Comparison of ENCODE assay signal across 14 cellular contexts in genomic region chr12:110641512-110641911, GRCh38. TPM values are rescaled to one million over a fixed set of nuclear protein-coding genes. Genes with fewer than 3 reads are reported as not detected.
DNase-seq lines count a peak whose midpoint lies in the region; ATAC-seq and TF ChIP-seq lines count a peak whose summit lies in the region.
"Had no signal": no experiment of that assay in that cellular context is flagged by ENCODE, and none has a peak within 500 bp of the region (broad histone marks: within the 10 kb centered on the region; RNA-seq: fewer than 3 reads in every experiment).

No MANE protein-coding gene starts in this region.

- peaks cover 21% of the 10 kb centered on the region for H3K4me1 ChIP-seq in testis
- no peaks in the 10 kb centered on the region for H3K4me1 ChIP-seq in lower lobe of right lung

- no peaks in the 10 kb centered on the region for H3K27me3 Mint-ChIP-seq in mesothelial cell of epicardium (ENCODE audit: low read depth)
- H3K27me3 Mint-ChIP-seq: IgD-negative memory B cell had no signal

- H3K27me3 ChIP-seq in testis (no peaks in the 10 kb centered on the region), lower lobe of right lung (ENCODE audit: low read depth) (no peaks in the 10 kb centered on the region)

- intact Hi-C loops in testis (cut with DNase I; ENCODE audit: low total_unique reads) (no loop called here), lower lobe of right lung (cut with DNase I) (no loop called here)

- H3K27ac ChIP-seq in testis, result peak overlapping the region; percentile 21 to 31
- H3K27ac ChIP-seq in lower lobe of right lung, result no peak overlapping the region
- H3K27ac ChIP-seq: skin epidermis, VCaP had no signal

- H3K9me3 Mint-ChIP-seq in mesothelial cell of epicardium, result no peaks in the 10 kb centered on the region
- H3K9me3 Mint-ChIP-seq: IgD-negative memory B cell had no signal

- ATAC-seq in lower lobe of right lung, result no peak

- peaks cover 15% of the 10 kb centered on the region for H3K4me1 Mint-ChIP-seq in mesothelial cell of epicardium

- H3K36me3 ChIP-seq in testis (ENCODE audit: low read depth, missing control alignments), result no peaks in the 10 kb centered on the region
- H3K36me3 ChIP-seq in lower lobe of right lung, result peaks cover 26% of the 10 kb centered on the region

- H3K27ac Mint-ChIP-seq in mesothelial cell of epicardium, result peak overlapping the region; percentile 62

- H3K36me3 Mint-ChIP-seq in mesothelial cell of epicardium, result peaks cover 14% of the 10 kb centered on the region

- TF ChIP-seq CTCF in mesothelial cell of epicardium (IDR thresholded peaks at IDR 0.05; ENCODE audit: unreplicated experiment) (no peak), testis (IDR thresholded peaks at IDR 0.05) (no peak), lower lobe of right lung (IDR thresholded peaks at IDR 0.05) (no peak)

- 28 to 40% methylated on average over 7 of the region's 7 CpGs for WGBS in testis, 2 donors

- DNase-seq in NCI-H2171 treated with DMSO at 0.1 percent for 48 hours (lab: John Stamatoyannopoulos, UW), result peak; percentile 53
- no peak for DNase-seq in NCI-H2171 (lab: John Stamatoyannopoulos, UW)
- peak; percentile 17 for DNase-seq in brain pericyte (ENCODE audit: low read depth, low spot score)
- no peak for DNase-seq in mesothelial cell of epicardium (ENCODE audit: low spot score in 2 of 2, unreplicated experiment in 2 of 2)
- DNase-seq in testis, result peak; percentile 64
- DNase-seq in SW480 (ENCODE audit: low spot score), result no peak
- no peak for DNase-seq in AG08396 (ENCODE audit: low spot score)
- no peak for DNase-seq in lower lobe of right lung
- DNase-seq: 8988T, foreskin melanocyte had no signal

- no peak for TF ChIP-seq POLR2A in testis (IDR thresholded peaks at IDR 0.05)

- H3K4me3 Mint-ChIP-seq in mesothelial cell of epicardium, result no peak overlapping the region

- H3K9me3 ChIP-seq in testis (no peaks in the 10 kb centered on the region), lower lobe of right lung (no peaks in the 10 kb centered on the region)

- no peak overlapping the region for H3K4me3 ChIP-seq in testis
- no peak overlapping the region for H3K4me3 ChIP-seq in lower lobe of right lung
- H3K4me3 ChIP-seq: lung, skin epidermis had no signal

RNA-seq across cellular contexts. Expression of gene TCTN1, which starts 27.6 kb away (rescaled TPM):
- total RNA-seq in mesothelial cell of epicardium (57.7 to 64.5 TPM (median 63.4 TPM) in 3 replicates), testis (100 to 1,000 TPM in 1 of 2 donors, 10 to 100 TPM in 1; 75.3 to 109 TPM), lower lobe of right lung (40.1 TPM)
- 106 TPM for polyA plus RNA-seq in testis (ENCODE audit: insufficient read depth, low read depth, low replicate concordance)

RNA-seq across cellular contexts. Expression of gene HVCN1, which starts 47.4 kb away (rescaled TPM):
- total RNA-seq in mesothelial cell of epicardium (5.1 to 7.0 TPM (median 6.1 TPM) in 3 replicates), testis (10 to 100 TPM; 39.7 to 52.0 TPM), lower lobe of right lung (29.2 TPM)
- 139 TPM for polyA plus RNA-seq in testis (ENCODE audit: insufficient read depth, low read depth, low replicate concordance)

RNA-seq across cellular contexts. Expression of gene PPTC7, which starts 58.4 kb away (rescaled TPM):
- 14.2 to 15.3 TPM (median 14.5 TPM) in 3 replicates for total RNA-seq in mesothelial cell of epicardium
- 10 to 100 TPM; 29.0 to 30.8 TPM for total RNA-seq in testis
- polyA plus RNA-seq in testis (ENCODE audit: insufficient read depth, low read depth, low replicate concordance), result 23.7 TPM
- total RNA-seq in lower lobe of right lung, result 23.6 TPM

Comparison
In these comparisons a context has a peak if more than half of its experiments do, and no peak if none do; other contexts are left out.
1. DNase-seq: peak in NCI-H2171 treated with DMSO at 0.1 percent for 48 hours (single experiment), brain pericyte (single experiment) and testis (single experiment); none in NCI-H2171 (single experiment), mesothelial cell of epicardium (0 of 2), SW480 (single experiment), AG08396 (single experiment) and lower lobe of right lung (single experiment).